1 cellular context compared by ENCODE assay signal in the genomic region with DNA sequence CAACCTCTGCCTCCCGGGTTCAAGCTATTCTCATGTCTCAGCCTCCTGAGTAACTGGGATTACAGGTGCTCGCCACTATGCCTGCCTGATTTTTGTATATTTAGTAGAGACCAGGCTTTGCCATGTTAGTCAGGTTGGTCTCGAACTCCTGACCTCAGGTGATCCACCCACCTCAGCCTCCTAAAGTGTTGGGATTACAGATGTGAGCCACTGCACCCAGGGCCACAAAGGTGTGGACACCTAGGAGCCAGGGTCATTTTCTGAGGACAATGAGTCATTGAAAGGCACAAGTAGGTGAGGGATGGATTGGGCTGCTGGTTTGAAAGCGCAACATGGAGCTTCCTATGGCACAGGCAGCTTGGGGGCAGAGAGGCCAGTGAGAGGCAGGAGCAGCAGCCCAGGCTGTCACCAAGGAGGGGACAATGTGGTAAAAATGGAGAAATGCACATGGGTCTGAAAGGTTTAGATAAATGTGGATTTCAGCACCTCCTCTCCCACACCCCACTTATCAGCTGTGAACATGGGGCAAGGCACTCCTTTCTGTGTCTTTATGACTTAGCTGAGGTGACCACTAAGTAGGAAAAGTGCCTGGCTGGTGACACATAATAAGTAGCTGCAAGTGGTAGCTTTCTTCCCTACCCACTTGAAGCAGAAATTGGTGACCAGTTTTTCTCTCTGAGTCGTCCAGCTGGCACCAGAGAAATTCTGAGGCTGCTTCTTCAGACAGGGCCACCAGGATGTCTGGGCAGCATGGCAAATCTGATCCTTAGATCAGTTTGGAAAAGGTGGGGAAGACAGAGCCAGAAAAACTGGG.
TF ChIP-seq lines count a peak whose summit lies in the region.
"Not testable (repeated sequence)": the region's sequence is repeated elsewhere in the genome, so short reads cannot be mapped to it uniquely, and the experiment has no call there.

No MANE protein-coding gene starts in this region.

TF ChIP-seq in K562, 482 proteins besides CTCF, POLR2A, EP300 and RAD21 (continued from another document):
- TF ChIP-seq, protein P1, sequence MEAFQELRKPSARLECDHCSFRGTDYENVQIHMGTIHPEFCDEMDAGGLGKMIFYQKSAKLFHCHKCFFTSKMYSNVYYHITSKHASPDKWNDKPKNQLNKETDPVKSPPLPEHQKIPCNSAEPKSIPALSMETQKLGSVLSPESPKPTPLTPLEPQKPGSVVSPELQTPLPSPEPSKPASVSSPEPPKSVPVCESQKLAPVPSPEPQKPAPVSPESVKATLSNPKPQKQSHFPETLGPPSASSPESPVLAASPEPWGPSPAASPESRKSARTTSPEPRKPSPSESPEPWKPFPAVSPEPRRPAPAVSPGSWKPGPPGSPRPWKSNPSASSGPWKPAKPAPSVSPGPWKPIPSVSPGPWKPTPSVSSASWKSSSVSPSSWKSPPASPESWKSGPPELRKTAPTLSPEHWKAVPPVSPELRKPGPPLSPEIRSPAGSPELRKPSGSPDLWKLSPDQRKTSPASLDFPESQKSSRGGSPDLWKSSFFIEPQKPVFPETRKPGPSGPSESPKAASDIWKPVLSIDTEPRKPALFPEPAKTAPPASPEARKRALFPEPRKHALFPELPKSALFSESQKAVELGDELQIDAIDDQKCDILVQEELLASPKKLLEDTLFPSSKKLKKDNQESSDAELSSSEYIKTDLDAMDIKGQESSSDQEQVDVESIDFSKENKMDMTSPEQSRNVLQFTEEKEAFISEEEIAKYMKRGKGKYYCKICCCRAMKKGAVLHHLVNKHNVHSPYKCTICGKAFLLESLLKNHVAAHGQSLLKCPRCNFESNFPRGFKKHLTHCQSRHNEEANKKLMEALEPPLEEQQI (IDR thresholded peaks at IDR 0.05), result peak; percentile 86
- peak; percentile 57 to 65; a peak in 3 of 4 replicates for TF ChIP-seq KDM1A (IDR thresholded peaks at IDR 0.05)
- TF ChIP-seq HDAC2 (IDR thresholded peaks at IDR 0.05), result peak; percentile 58; the same call in 1 of the 2 replicates
- TF ChIP-seq NCOR1 (IDR thresholded peaks at IDR 0.05), result peak; percentile 92
- TF ChIP-seq ATF1, CREB1 (CRISPR knock-in tag; IDR thresholded peaks at IDR 0.05): not testable (repeated sequence)
- peak; percentile 25; the same call in 1 of the 2 replicates for TF ChIP-seq ATF1 (tag; IDR thresholded peaks at IDR 0.05)
- 0 out of 3 replicates have a peak, but pooled peaks of 1 of the 2 experiments have one; percentile 40 for TF ChIP-seq CBX3 (IDR thresholded peaks at IDR 0.05; ENCODE audit: borderline replicate concordance in 1 of 2, low read length in 2 of 2)
- peak; percentile 36; the same call in 1 of the 2 replicates for TF ChIP-seq EHMT2 (IDR thresholded peaks at IDR 0.05)
- TF ChIP-seq, protein P2, sequence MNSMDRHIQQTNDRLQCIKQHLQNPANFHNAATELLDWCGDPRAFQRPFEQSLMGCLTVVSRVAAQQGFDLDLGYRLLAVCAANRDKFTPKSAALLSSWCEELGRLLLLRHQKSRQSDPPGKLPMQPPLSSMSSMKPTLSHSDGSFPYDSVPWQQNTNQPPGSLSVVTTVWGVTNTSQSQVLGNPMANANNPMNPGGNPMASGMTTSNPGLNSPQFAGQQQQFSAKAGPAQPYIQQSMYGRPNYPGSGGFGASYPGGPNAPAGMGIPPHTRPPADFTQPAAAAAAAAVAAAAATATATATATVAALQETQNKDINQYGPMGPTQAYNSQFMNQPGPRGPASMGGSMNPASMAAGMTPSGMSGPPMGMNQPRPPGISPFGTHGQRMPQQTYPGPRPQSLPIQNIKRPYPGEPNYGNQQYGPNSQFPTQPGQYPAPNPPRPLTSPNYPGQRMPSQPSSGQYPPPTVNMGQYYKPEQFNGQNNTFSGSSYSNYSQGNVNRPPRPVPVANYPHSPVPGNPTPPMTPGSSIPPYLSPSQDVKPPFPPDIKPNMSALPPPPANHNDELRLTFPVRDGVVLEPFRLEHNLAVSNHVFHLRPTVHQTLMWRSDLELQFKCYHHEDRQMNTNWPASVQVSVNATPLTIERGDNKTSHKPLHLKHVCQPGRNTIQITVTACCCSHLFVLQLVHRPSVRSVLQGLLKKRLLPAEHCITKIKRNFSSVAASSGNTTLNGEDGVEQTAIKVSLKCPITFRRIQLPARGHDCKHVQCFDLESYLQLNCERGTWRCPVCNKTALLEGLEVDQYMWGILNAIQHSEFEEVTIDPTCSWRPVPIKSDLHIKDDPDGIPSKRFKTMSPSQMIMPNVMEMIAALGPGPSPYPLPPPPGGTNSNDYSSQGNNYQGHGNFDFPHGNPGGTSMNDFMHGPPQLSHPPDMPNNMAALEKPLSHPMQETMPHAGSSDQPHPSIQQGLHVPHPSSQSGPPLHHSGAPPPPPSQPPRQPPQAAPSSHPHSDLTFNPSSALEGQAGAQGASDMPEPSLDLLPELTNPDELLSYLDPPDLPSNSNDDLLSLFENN (IDR thresholded peaks at IDR 0.05; ENCODE audit: low read depth in 2 of 2, low read length in 2 of 2), result peak in 1 of 2 experiments; percentile 86; a peak in 2 of 4 replicates
- TF ChIP-seq CREB1 (IDR thresholded peaks at IDR 0.05), result 0 out of 2 replicates have a peak, but pooled peaks have one; percentile 26
- TF ChIP-seq SMAD4 (CRISPR knock-in tag; conservative IDR thresholded peaks at IDR 0.05), result peak; percentile 83
- TF ChIP-seq MBD2 (IDR thresholded peaks at IDR 0.05; ENCODE audit: borderline replicate concordance, low read depth), result peak; percentile 62
